Comparison of ENCODE assay signal across 8 cellular contexts in genomic region chr12:131829795-131830334, GRCh38. TPM values are rescaled to one million over a fixed set of nuclear protein-coding genes. Genes with fewer than 3 reads are reported as not detected.
A peak's percentile ranks its signal among the peaks of the same experiment; 100 is the strongest.
DNase-seq lines count a peak whose midpoint lies in the region; ATAC-seq and TF ChIP-seq lines count a peak whose summit lies in the region.

No MANE protein-coding gene starts in this region.

- no peaks in the 10 kb centered on the region for H3K9me3 ChIP-seq in heart right ventricle
- no peaks in the 10 kb centered on the region for H3K9me3 ChIP-seq in skeletal muscle tissue (ENCODE audit: control insufficient read depth in 3 of 3, low read length in 3 of 3)
- no peaks in the 10 kb centered on the region for H3K9me3 ChIP-seq in CD4-positive, alpha-beta T cell (ENCODE audit: control insufficient read depth, low read length)

- WGBS in heart right ventricle, 2 donors: 13 to 17% methylated on average over 28 of the region's 28 CpGs

- H4K20me1 ChIP-seq in GM23338 (replicated peaks; ENCODE audit: insufficient read depth): no peaks in the 10 kb centered on the region; the same call in 1 of the 2 replicates

- peaks cover 14% of the 10 kb centered on the region; the same call in 2 of the 3 replicates for H3K4me1 Mint-ChIP-seq in GM23338
- peaks cover 13% of the 10 kb centered on the region for H3K4me1 Mint-ChIP-seq in CD4-positive, alpha-beta T cell (ENCODE audit: low read depth)

- CTCF ChIA-PET in CD4-positive, alpha-beta T cell (lab: Charles Lee): no interaction called here
- CTCF ChIA-PET in HEK293T (lab: Yijun Ruan, JAX): interaction anchor here (1.0 kb wide), 1 partner anchor 726 kb away, joined by 3 read pairs; no protein-coding TSS in a partner anchor

- H3K4me1 ChIP-seq in GM23338 (ENCODE audit: insufficient read depth) (peaks cover 7% of the 10 kb centered on the region; the same call in 1 of the 2 replicates), heart right ventricle (peaks cover 8 to 40% (median 30%) of the 10 kb centered on the region in 9 donors), skeletal muscle tissue (ENCODE audit: control insufficient read depth in 3 of 3, insufficient read depth in 3 of 3, low read length in 3 of 3) (peaks cover 17 to 48% (median 31%) of the 10 kb centered on the region in 3 donors)

- peak overlapping the region in 2 of 3 donors; percentile 38 to 45 for H3K9ac ChIP-seq in skeletal muscle tissue (ENCODE audit: low read depth in 1 of 3, low read length in 3 of 3)

- H3K36me3 ChIP-seq in GM23338 (ENCODE audit: insufficient read depth) (no peaks in the 10 kb centered on the region), heart right ventricle (no peaks in the 10 kb centered on the region), skeletal muscle tissue (ENCODE audit: control insufficient read depth in 3 of 3, insufficient read depth in 3 of 3, low read length in 3 of 3) (no peaks in the 10 kb centered on the region)

- no peaks in the 10 kb centered on the region for H3K9me3 Mint-ChIP-seq in GM23338
- H3K9me3 Mint-ChIP-seq in CD4-positive, alpha-beta T cell: no peaks in the 10 kb centered on the region

- peaks cover 14% of the 10 kb centered on the region for H3K27me3 Mint-ChIP-seq in GM23338 (ENCODE audit: insufficient read depth, low read depth, poor library complexity)
- peaks cover 56% of the 10 kb centered on the region for H3K27me3 Mint-ChIP-seq in CD4-positive, alpha-beta T cell

- H3K27ac Mint-ChIP-seq in GM23338: no peak overlapping the region
- no peak overlapping the region for H3K27ac Mint-ChIP-seq in CD4-positive, alpha-beta T cell

- no peaks in the 10 kb centered on the region; the same call in 2 of the 3 replicates for H3K36me3 Mint-ChIP-seq in GM23338 (ENCODE audit: low read depth)
- no peaks in the 10 kb centered on the region for H3K36me3 Mint-ChIP-seq in CD4-positive, alpha-beta T cell (ENCODE audit: low read depth)

- H2AFZ ChIP-seq in GM23338: no peak overlapping the region

- H3K4me2 ChIP-seq in GM23338: peak overlapping the region; percentile 93

- POLR2A ChIA-PET in CD4-positive, alpha-beta T cell (lab: Charles Lee): no interaction called here
- POLR2A ChIA-PET in HEK293T (lab: Yijun Ruan, JAX): no interaction called here

- H3K27ac ChIP-seq in GM23338 (ENCODE audit: low read depth) (no peak overlapping the region), heart right ventricle (peak overlapping the region in 7 of 10 donors; percentile 25 to 68 (median 61)), skeletal muscle tissue (ENCODE audit: low read depth, low read length) (no peak overlapping the region)
- no peak overlapping the region for H3K27ac ChIP-seq in CD4-positive, alpha-beta T cell (ENCODE audit: low read depth, low read length)

- peak; percentile 9 for ATAC-seq in GM23338
- peak in 3 of 8 donors; percentile 1 to 11 (median 2) for ATAC-seq in heart right ventricle
- ATAC-seq in CD4-positive, alpha-beta T cell (ENCODE audit: poor library complexity): no peak
- no peak for ATAC-seq in HG03565 (IDR thresholded peaks at IDR 0.05; ENCODE audit: unreplicated experiment)
- ATAC-seq in HG03108 (IDR thresholded peaks at IDR 0.05; ENCODE audit: unreplicated experiment): no peak

- H3K79me2 ChIP-seq in GM23338 (replicated peaks; ENCODE audit: insufficient read depth): no peaks in the 10 kb centered on the region; the same call in 1 of the 2 replicates

- TF ChIP-seq CTCF in GM23338 (conservative IDR thresholded peaks at IDR 0.05; ENCODE audit: low read depth in 2 of 2) (no peak), WI38 (IDR thresholded peaks at IDR 0.05; ENCODE audit: low read depth, low read length) (no peak), heart right ventricle (IDR thresholded peaks at IDR 0.05) (no peak)
- no peak for TF ChIP-seq CTCF in CD4-positive, alpha-beta T cell (IDR thresholded peaks at IDR 0.05)

- H3F3A ChIP-seq in GM23338 (replicated peaks; ENCODE audit: low read depth): 0 out of 2 replicates have a peak, but pooled peaks cover 3% of the 10 kb centered on the region

- peak overlapping the region; percentile 78 for H3K4me3 Mint-ChIP-seq in GM23338
- H3K4me3 Mint-ChIP-seq in CD4-positive, alpha-beta T cell: no peak overlapping the region

- no peaks in the 10 kb centered on the region for H3K9me2 ChIP-seq in GM23338 (ENCODE audit: insufficient read depth)

- DNase-seq in GM23338 (ENCODE audit: low spot score) (no peak), heart right ventricle (no peak), HEK293T (ENCODE audit: extremely low spot score) (no peak)
- no peak for DNase-seq in CD4-positive, alpha-beta T cell

- peak overlapping the region; percentile 73 for H3K4me3 ChIP-seq in GM23338
- peak overlapping the region; percentile 69 for H3K4me3 ChIP-seq in WI38 (ENCODE audit: low read depth, low read length)
- peak overlapping the region; percentile 29 to 58 (median 56) for H3K4me3 ChIP-seq in heart right ventricle
- H3K4me3 ChIP-seq in skeletal muscle tissue (ENCODE audit: low read length in 3 of 3): peak overlapping the region; percentile 38 to 67 (median 51)

- H3K27me3 ChIP-seq in GM23338 (ENCODE audit: insufficient read depth): peaks cover 29% of the 10 kb centered on the region
- H3K27me3 ChIP-seq in heart right ventricle: peaks cover 0 to 82% (median 69%) of the 10 kb centered on the region in 7 donors
- H3K27me3 ChIP-seq in skeletal muscle tissue (ENCODE audit: control insufficient read depth in 3 of 3, insufficient read depth in 3 of 3, low read length in 3 of 3): peaks cover 52 to 70% (median 61%) of the 10 kb centered on the region in 3 donors
- peaks cover 47% of the 10 kb centered on the region for H3K27me3 ChIP-seq in CD4-positive, alpha-beta T cell (ENCODE audit: control insufficient read depth, insufficient read depth, low read length)

- intact Hi-C loops in heart right ventricle (cut with DNase I): loop anchor here in 7 of 10 donors (2.0 to 10.0 kb wide), 12 partner anchors 65 to 913 kb away; partner anchors contain the start of genes EP400 (in 2 of the 7), PUS1 (in 1 of the 7) and ULK1 (in 1 of the 7)
- intact Hi-C loops in CD4-positive, alpha-beta T cell (cut with DNase I, micrococcal nuclease): loop anchor here (10.0 kb wide), 2 partner anchors 115 to 725 kb away; partner anchors contain the start of gene EP400 (in 1 of the 2)

TF ChIP-seq in GM23338, 12 proteins besides CTCF, POLR2A, EP300 and RAD21 (continues in another document):
- TF ChIP-seq EZH2phosphoT487 (IDR thresholded peaks at IDR 0.05; ENCODE audit: unreplicated experiment): no peak
- no peak for TF ChIP-seq NANOG (IDR thresholded peaks at IDR 0.05; ENCODE audit: borderline replicate concordance)
- no peak for TF ChIP-seq JUNB (IDR thresholded peaks at IDR 0.05; ENCODE audit: unreplicated experiment)
- TF ChIP-seq CREB1 (CRISPR knock-in tag; IDR thresholded peaks at IDR 0.05; ENCODE audit: low read depth): no peak

TF ChIP-seq in HEK293T, 16 proteins besides CTCF, POLR2A, EP300 and RAD21:
- TF ChIP-seq FOXK2 (IDR thresholded peaks at IDR 0.05) (no peak), SUZ12 (IDR thresholded peaks at IDR 0.05) (no peak), HDGF (IDR thresholded peaks at IDR 0.05; ENCODE audit: borderline replicate concordance) (no peak), FOXA1 (IDR thresholded peaks at IDR 0.05) (no peak), SP1 (IDR thresholded peaks at IDR 0.05) (no peak), FOXM1 (IDR thresholded peaks at IDR 0.05; ENCODE audit: borderline replicate concordance) (no peak), BHLHE40 (IDR thresholded peaks at IDR 0.05; ENCODE audit: borderline replicate concordance) (no peak), ELF4 (IDR thresholded peaks at IDR 0.05) (no peak), TARDBP (IDR thresholded peaks at IDR 0.05) (no peak), NFRKB (IDR thresholded peaks at IDR 0.05) (no peak), CTBP1 (IDR thresholded peaks at IDR 0.05; ENCODE audit: borderline replicate concordance) (no peak), ZNF384 (IDR thresholded peaks at IDR 0.05) (no peak), L3MBTL2 (conservative IDR thresholded peaks at IDR 0.05) (no peak), PKNOX1 (IDR thresholded peaks at IDR 0.05) (no peak), LEF1 (IDR thresholded peaks at IDR 0.05; ENCODE audit: borderline replicate concordance) (no peak), ARNT (IDR thresholded peaks at IDR 0.05) (no peak)

RNA-seq across cellular contexts. Expression of gene MMP17, which starts 1.7 kb away (rescaled TPM):
- total RNA-seq in GM23338 (2014; rRNA removed; shearing (Covaris generic)): 26.8 and 48.5 TPM in 2 replicates
- 10.4 and 16.9 TPM in 2 replicates for polyA plus RNA-seq in GM23338 (2016; fragmentation: Nextera tagmentation; extraction: Ambion mirVana)
- total RNA-seq in heart right ventricle: 1 to 10 TPM in 4 of 10 donors, under 1 TPM in 5, not detected in 1; 0.28 to 1.4 (median 0.97) TPM
- polyA plus RNA-seq in heart right ventricle: 1 to 10 TPM; 2.3 to 3.7 TPM
- 6.3 TPM for total RNA-seq in skeletal muscle tissue
- total RNA-seq in CD4-positive, alpha-beta T cell: under 1 TPM; 0.17 to 0.27 TPM

Comparison
In these comparisons a context has a peak if more than half of its experiments do, and no peak if none do; other contexts are left out.
1. H3K27ac ChIP-seq: peak in heart right ventricle (7 of 10); none in GM23338 (single experiment), skeletal muscle tissue (single experiment) and CD4-positive, alpha-beta T cell (single experiment).
2. Peak in every context shown above with its lines, with median percentiles within 50 percentile points of each other: H3K4me3 ChIP-seq.